23 cellular contexts compared by ENCODE assay signal in genomic region chr18:12654971-12655370, GRCh38. TPM values are rescaled to one million over a fixed set of nuclear protein-coding genes. Genes with fewer than 3 reads are reported as not detected.
DNase-seq lines count a peak whose midpoint lies in the region; ATAC-seq, FAIRE-seq and TF ChIP-seq lines count a peak whose summit lies in the region.
"Had no signal": no experiment of that assay in that cellular context is flagged by ENCODE, and none has a peak within 500 bp of the region (broad histone marks: within the 10 kb centered on the region; RNA-seq: fewer than 3 reads in every experiment).

No MANE protein-coding gene starts in this region.

- H3K27me3 ChIP-seq in PC-9 (ENCODE audit: insufficient read depth, low read depth) (no peaks in the 10 kb centered on the region), endothelial cell of umbilical vein (ENCODE audit: control insufficient read depth in 2 of 2, insufficient read depth in 2 of 2, low read length in 2 of 2) (no peaks in the 10 kb centered on the region)
- H3K27me3 ChIP-seq: esophagus muscularis mucosa, stomach, upper lobe of left lung had no signal

- H3K36me3 Mint-ChIP-seq in T-helper 1 cell treated with Interleukin-12 subunit alpha and Interleukin-12 subunit beta and Interleukin-4 antibody, amounts not matched to agents 30 μg/mL and 1 μg/mL, for 36 hours (ENCODE audit: low read depth), result peaks cover 3% of the 10 kb centered on the region
- H3K36me3 Mint-ChIP-seq in osteocyte (ENCODE audit: unreplicated experiment), result no peaks in the 10 kb centered on the region
- H3K36me3 Mint-ChIP-seq: memory B cell, naive B cell had no signal

- TF ChIP-seq POLR2A in endothelial cell of umbilical vein (IDR thresholded peaks at IDR 0.05; ENCODE audit: low read depth, low read length), result no peak
- TF ChIP-seq POLR2A in GM12892 (IDR thresholded peaks at IDR 0.05; ENCODE audit: low read depth, low read length), result no peak

- H3K27ac Mint-ChIP-seq in T-helper 1 cell treated with Interleukin-12 subunit alpha and Interleukin-12 subunit beta and Interleukin-4 antibody, amounts not matched to agents 30 μg/mL and 1 μg/mL, for 36 hours, result no peak overlapping the region
- peak overlapping the region; percentile 88 for H3K27ac Mint-ChIP-seq in osteocyte (ENCODE audit: unreplicated experiment)
- H3K27ac Mint-ChIP-seq: B cell, memory B cell, naive B cell had no signal

- H3K9me3 ChIP-seq in PC-9 (ENCODE audit: insufficient read depth, low read depth), result no peaks in the 10 kb centered on the region
- H3K9me3 ChIP-seq in endothelial cell of umbilical vein (replicated peaks; ENCODE audit: control insufficient read depth, insufficient read depth, low read length), result no peaks in the 10 kb centered on the region
- H3K9me3 ChIP-seq: esophagus muscularis mucosa, stomach, upper lobe of left lung had no signal

- dilution Hi-C loops in endothelial cell of umbilical vein (cut with MboI; ENCODE audit: extremely low pct_ligation_motif_present, low sequenced_read_pairs), result no loop called here

- H4K20me1 ChIP-seq in PC-9 (ENCODE audit: insufficient read depth) (0 out of 2 replicates have a peak, but pooled peaks cover 8% of the 10 kb centered on the region), endothelial cell of umbilical vein (replicated peaks; ENCODE audit: control insufficient read depth, extremely low read depth, insufficient read depth, low read length) (peaks cover 6% of the 10 kb centered on the region)

- peaks cover 32% of the 10 kb centered on the region for H3K27me3 Mint-ChIP-seq in T-helper 1 cell treated with Interleukin-12 subunit alpha and Interleukin-12 subunit beta and Interleukin-4 antibody, amounts not matched to agents 30 μg/mL and 1 μg/mL, for 36 hours (ENCODE audit: low read depth)
- H3K27me3 Mint-ChIP-seq in osteocyte (ENCODE audit: unreplicated experiment), result no peaks in the 10 kb centered on the region

- H3K4me2 ChIP-seq in PC-9 (peak overlapping the region; percentile 83; the same call in 1 of the 2 replicates), endothelial cell of umbilical vein (ENCODE audit: insufficient read depth, low read length) (peak overlapping the region; percentile 99)

- TF ChIP-seq CTCF in PC-9 (conservative IDR thresholded peaks at IDR 0.05) (no peak), endothelial cell of umbilical vein (IDR thresholded peaks at IDR 0.05; ENCODE audit: extremely low read depth in 1 of 2, insufficient read depth in 1 of 2, low read depth in 1 of 2, low read length in 2 of 2) (no peak), osteocyte (IDR thresholded peaks at IDR 0.05) (no peak)

- no peaks in the 10 kb centered on the region for H3K9me2 ChIP-seq in PC-9 (ENCODE audit: insufficient read depth)

- H3K36me3 ChIP-seq in PC-9 (ENCODE audit: low read depth), result no peaks in the 10 kb centered on the region
- no peaks in the 10 kb centered on the region for H3K36me3 ChIP-seq in endothelial cell of umbilical vein (ENCODE audit: control insufficient read depth in 2 of 2, extremely low read depth in 1 of 2, insufficient read depth in 2 of 2, low read length in 2 of 2)
- H3K36me3 ChIP-seq: esophagus muscularis mucosa, stomach, upper lobe of left lung had no signal

- H3K9me3 Mint-ChIP-seq in T-helper 1 cell treated with Interleukin-12 subunit alpha and Interleukin-12 subunit beta and Interleukin-4 antibody, amounts not matched to agents 30 μg/mL and 1 μg/mL, for 36 hours, result no peaks in the 10 kb centered on the region
- no peaks in the 10 kb centered on the region for H3K9me3 Mint-ChIP-seq in osteocyte (ENCODE audit: unreplicated experiment)
- H3K9me3 Mint-ChIP-seq: memory B cell, naive B cell had no signal

- no peak overlapping the region for H3K4me3 ChIP-seq in PC-9
- no peak overlapping the region for H3K4me3 ChIP-seq in endothelial cell of umbilical vein (replicated peaks in 1 of 3; ENCODE audit: insufficient read depth in 1 of 3, low read depth in 1 of 3, low read length in 3 of 3)
- H3K4me3 ChIP-seq: esophagus muscularis mucosa, stomach had no signal

- FAIRE-seq in endothelial cell of umbilical vein (lab: Jason Lieb, UNC) (no peak), GM12892 (lab: Jason Lieb, UNC) (no peak)

- no TSS peak for BruUV-seq in PC-9 (replicated peaks; lab: Mats Ljungman, UMichigan)
- BruUV-seq in endothelial cell of umbilical vein (replicated peaks; lab: Mats Ljungman, UMichigan), result no TSS peak

- no peak for DNase-seq in T-helper 1 cell
- no peak for DNase-seq in PC-9
- DNase-seq in endothelial cell of umbilical vein (ENCODE audit: low read depth, low spot score), result no peak
- DNase-seq in osteocyte (ENCODE audit: extremely low spot score, unreplicated experiment), result no peak
- DNase-seq in NCI-H526 treated with DMSO at 0.1 percent for 48 hours (lab: John Stamatoyannopoulos, UW), result no peak
- no peak for DNase-seq in GM12892 (ENCODE audit: insufficient read length)
- DNase-seq: 8988T; activated CD4-positive, alpha-beta T cell treated with anti-CD3 and anti-CD28 coated beads for 48 hours; activated CD8-positive, alpha-beta memory T cell treated with anti-CD3 and anti-CD28 coated beads, Interleukin-2, amount 50 U/mL, for 48 hours; amniotic stem cell; effector CD4-positive, alpha-beta T cell; naive B cell; NCI-H1417; NCI-H2107; NCI-H510A treated with DMSO at 0.1 percent for 48 hours; stimulated activated CD4-positive, alpha-beta T cell treated with anti-CD3 and anti-CD28 coated beads, Interleukin-4, amount 100 ng/mL, for 4 hours; stomach; upper lobe of left lung had no signal

- H3K4me1 ChIP-seq in PC-9 (replicated peaks; ENCODE audit: insufficient read depth) (peaks cover 24% of the 10 kb centered on the region), endothelial cell of umbilical vein (ENCODE audit: control insufficient read depth, extremely low read depth, insufficient read depth, low read length) (peaks cover 38% of the 10 kb centered on the region)

- intact Hi-C loops in PC-9 (cut with micrococcal nuclease; ENCODE audit: unreplicated experiment) (loop anchor here (5.0 kb wide), 1 partner anchor 278 kb away; the partner anchor contains the start of gene AFG3L2), endothelial cell of umbilical vein (cut with micrococcal nuclease) (loop anchor here (5.0 to 10.0 kb wide), 3 partner anchors 190 to 370 kb away; partner anchors contain the start of gene AFG3L2)

- no peak overlapping the region for H3K9ac ChIP-seq in endothelial cell of umbilical vein (replicated peaks; ENCODE audit: extremely low read depth, insufficient read depth, low read length)

- no peak overlapping the region for H3K27ac ChIP-seq in PC-9
- H3K27ac ChIP-seq in endothelial cell of umbilical vein (ENCODE audit: insufficient read depth, low read depth, low read length), result no peak overlapping the region
- H3K27ac ChIP-seq: upper lobe of left lung had no signal

- peaks cover 16% of the 10 kb centered on the region; the same call in 1 of the 2 replicates for H3F3A ChIP-seq in PC-9 (ENCODE audit: insufficient read depth, low read depth)

- peaks cover 42% of the 10 kb centered on the region for H3K79me2 ChIP-seq in PC-9 (ENCODE audit: low read depth)
- H3K79me2 ChIP-seq in endothelial cell of umbilical vein (ENCODE audit: control insufficient read depth, insufficient read depth, low read length), result peaks cover 74% of the 10 kb centered on the region

- H3K4me3 Mint-ChIP-seq in T-helper 1 cell treated with Interleukin-12 subunit alpha and Interleukin-12 subunit beta and Interleukin-4 antibody, amounts not matched to agents 30 μg/mL and 1 μg/mL, for 36 hours, result peak overlapping the region; percentile 76
- peak overlapping the region; percentile 85 for H3K4me3 Mint-ChIP-seq in osteocyte (ENCODE audit: unreplicated experiment)
- H3K4me3 Mint-ChIP-seq: memory B cell had no signal

- CTCF ChIA-PET in PC-9 (lab: Charles Lee) (no interaction called here), endothelial cell of umbilical vein (lab: Charles Lee) (interaction anchor here (0.7 kb wide), 1 partner anchor 140 kb away, joined by 3 read pairs; no protein-coding TSS in a partner anchor)

- ATAC-seq in HG02571 (IDR thresholded peaks at IDR 0.05; ENCODE audit: unreplicated experiment), result no peak

- peaks cover 22% of the 10 kb centered on the region for H3K4me1 Mint-ChIP-seq in T-helper 1 cell treated with Interleukin-12 subunit alpha and Interleukin-12 subunit beta and Interleukin-4 antibody, amounts not matched to agents 30 μg/mL and 1 μg/mL, for 36 hours (ENCODE audit: low read depth)
- H3K4me1 Mint-ChIP-seq in osteocyte (ENCODE audit: unreplicated experiment), result peaks cover 64% of the 10 kb centered on the region

- POLR2A ChIA-PET in PC-9 (lab: Charles Lee; ENCODE audit: unreplicated experiment) (no interaction called here), endothelial cell of umbilical vein (lab: Charles Lee) (no interaction called here)

- H2AFZ ChIP-seq in PC-9 (no peak overlapping the region), endothelial cell of umbilical vein (ENCODE audit: low read depth, low read length) (no peak overlapping the region)

- no peaks in the 10 kb centered on the region for H3K9me1 ChIP-seq in endothelial cell of umbilical vein (replicated peaks; ENCODE audit: control insufficient read depth, extremely low read depth, insufficient read depth, low read length)

RNA-seq across cellular contexts. Expression of gene SPIRE1, which starts 2.9 kb away (rescaled TPM):
- total RNA-seq in PC-9 (2021) (26.1 and 36.4 TPM in 2 replicates), endothelial cell of umbilical vein (44.0 and 44.8 TPM in 2 replicates), osteocyte (47.0 and 53.6 TPM in 2 replicates)
- 10.2 and 13.1 TPM in 2 replicates for polyA plus RNA-seq in endothelial cell of umbilical vein
- 12.4 and 14.1 TPM in 2 replicates for polyA plus RNA-seq in endothelial cell of umbilical vein (2011; cell fraction: cytosol; rRNA removed)
- polyA plus RNA-seq in endothelial cell of umbilical vein (2011; cell fraction: nucleus; rRNA removed), result 42.2 and 51.2 TPM in 2 replicates
- polyA plus RNA-seq in endothelial cell of umbilical vein (2012), result 26.0 and 41.7 TPM in 2 replicates
- polyA minus RNA-seq in endothelial cell of umbilical vein, result 28.7 and 32.5 TPM in 2 replicates
- polyA minus RNA-seq in endothelial cell of umbilical vein (2011; cell fraction: cytosol; rRNA and poly(A)+ RNA removed), result 20.0 TPM
- polyA minus RNA-seq in endothelial cell of umbilical vein (2011; cell fraction: nucleus; rRNA and poly(A)+ RNA removed), result 26.8 and 41.9 TPM in 2 replicates
- polyA plus RNA-seq in GM12892 (2012; ENCODE audit: missing spikeins), result 2.9 TPM

RNA-seq across cellular contexts. Expression of gene CEP76, which starts 47.6 kb away (rescaled TPM):
- total RNA-seq in PC-9 (2021) (14.5 and 15.1 TPM in 2 replicates), endothelial cell of umbilical vein (8.6 and 8.8 TPM in 2 replicates), osteocyte (6.9 and 7.2 TPM in 2 replicates)
- polyA plus RNA-seq in endothelial cell of umbilical vein, result 4.7 and 5.8 TPM in 2 replicates
- 7.8 and 8.5 TPM in 2 replicates for polyA plus RNA-seq in endothelial cell of umbilical vein (2011; cell fraction: cytosol; rRNA removed)
- 13.1 TPM in 2 replicates for polyA plus RNA-seq in endothelial cell of umbilical vein (2011; cell fraction: nucleus; rRNA removed)
- polyA plus RNA-seq in endothelial cell of umbilical vein (2012), result 4.7 and 6.9 TPM in 2 replicates
- 7.5 and 15.1 TPM in 2 replicates for polyA minus RNA-seq in endothelial cell of umbilical vein
- 7.1 TPM for polyA minus RNA-seq in endothelial cell of umbilical vein (2011; cell fraction: cytosol; rRNA and poly(A)+ RNA removed)
- 5.2 and 10.0 TPM in 2 replicates for polyA minus RNA-seq in endothelial cell of umbilical vein (2011; cell fraction: nucleus; rRNA and poly(A)+ RNA removed)
- 6.6 TPM for polyA plus RNA-seq in GM12892 (2012; ENCODE audit: missing spikeins)

RNA-seq across cellular contexts. Expression of gene PSMG2, which starts 47.9 kb away (rescaled TPM):
- total RNA-seq in PC-9 (2021) (107 and 123 TPM in 2 replicates), endothelial cell of umbilical vein (71.0 and 72.3 TPM in 2 replicates), osteocyte (63.4 and 68.1 TPM in 2 replicates)
- 36.1 and 42.0 TPM in 2 replicates for polyA plus RNA-seq in endothelial cell of umbilical vein
- polyA plus RNA-seq in endothelial cell of umbilical vein (2011; cell fraction: cytosol; rRNA removed), result 50.5 TPM in 2 replicates
- polyA plus RNA-seq in endothelial cell of umbilical vein (2011; cell fraction: nucleus; rRNA removed), result 37.4 and 38.4 TPM in 2 replicates
- 52.5 and 71.1 TPM in 2 replicates for polyA plus RNA-seq in endothelial cell of umbilical vein (2012)
- polyA minus RNA-seq in endothelial cell of umbilical vein, result 46.7 and 61.5 TPM in 2 replicates
- 58.3 TPM for polyA minus RNA-seq in endothelial cell of umbilical vein (2011; cell fraction: cytosol; rRNA and poly(A)+ RNA removed)
- polyA minus RNA-seq in endothelial cell of umbilical vein (2011; cell fraction: nucleus; rRNA and poly(A)+ RNA removed), result 19.3 and 20.9 TPM in 2 replicates
- 90.3 TPM for polyA plus RNA-seq in GM12892 (2012; ENCODE audit: missing spikeins)
